14 cellular contexts compared by ENCODE assay signal in genomic region chrX:101219116-101219839, GRCh38. TPM values are rescaled to one million over a fixed set of nuclear protein-coding genes. Genes with fewer than 3 reads are reported as not detected.
DNase-seq lines count a peak whose midpoint lies in the region; ATAC-seq lines count a peak whose summit lies in the region.
"Had no signal": no experiment of that assay in that cellular context is flagged by ENCODE, and none has a peak within 500 bp of the region (broad histone marks: within the 10 kb centered on the region; RNA-seq: fewer than 3 reads in every experiment).

Gene DRP2 (plus strand): TSS chrX:101219786. CDS start chrX:101231648, 11,862 bp downstream.

- no peak for ATAC-seq in GM19397 (IDR thresholded peaks at IDR 0.05; ENCODE audit: unreplicated experiment)
- ATAC-seq: CD8-positive, alpha-beta T cell; naive thymus-derived CD8-positive, alpha-beta T cell had no signal

- H3K27ac ChIP-seq in caudate nucleus (ENCODE audit: low read depth, low read length), result peak within 1 kb of the TSS; percentile 16
- H3K27ac ChIP-seq: stomach had no signal

- DNase-seq in AG08395 (ENCODE audit: low spot score), result peak; percentile 29
- DNase-seq in HCEC 1CT, result peak; percentile 43
- DNase-seq in caudate nucleus (lab: John Stamatoyannopoulos, UW), result peak in 2 of 61 donors; percentile 16 to 36
- DNase-seq in myocyte (ENCODE audit: low read depth), result no peak
- no peak for DNase-seq in NCI-H524 treated with DMSO at 0.1 percent for 48 hours (lab: John Stamatoyannopoulos, UW)
- DNase-seq in DMS 273 (lab: John Stamatoyannopoulos, UW; ENCODE audit: unreplicated experiment), result no peak
- DNase-seq in NCI-H2227 (lab: John Stamatoyannopoulos, UW; ENCODE audit: unreplicated experiment), result no peak
- DNase-seq: activated CD4-positive, alpha-beta memory T cell treated with anti-CD3 and anti-CD28 coated beads, Interleukin-2, amount 10 ng/mL, durations not matched to agents 7 days and 5 days; activated naive CD8-positive, alpha-beta T cell treated with anti-CD3 and anti-CD28 coated beads, Interleukin-2, amount 10 ng/mL, durations not matched to agents 7 days and 5 days; stomach; SW 1271 had no signal

RNA-seq across cellular contexts. Expression of gene DRP2, which starts in this region (rescaled TPM):
- total RNA-seq in myocyte, result 7.5 and 14.9 TPM in 2 replicates
- 9.0 TPM for polyA plus RNA-seq in myocyte (2012)
- total RNA-seq: CD8-positive, alpha-beta T cell; naive thymus-derived CD8-positive, alpha-beta T cell had no signal

Comparison
In these comparisons a context has a peak if more than half of its experiments do, and no peak if none do; other contexts are left out.
1. DNase-seq: peak in AG08395 (single experiment) and HCEC 1CT (single experiment); none in myocyte (single experiment), NCI-H524 treated with DMSO at 0.1 percent for 48 hours (single experiment), DMS 273 (single experiment) and NCI-H2227 (single experiment).